In the genomic region with DNA sequence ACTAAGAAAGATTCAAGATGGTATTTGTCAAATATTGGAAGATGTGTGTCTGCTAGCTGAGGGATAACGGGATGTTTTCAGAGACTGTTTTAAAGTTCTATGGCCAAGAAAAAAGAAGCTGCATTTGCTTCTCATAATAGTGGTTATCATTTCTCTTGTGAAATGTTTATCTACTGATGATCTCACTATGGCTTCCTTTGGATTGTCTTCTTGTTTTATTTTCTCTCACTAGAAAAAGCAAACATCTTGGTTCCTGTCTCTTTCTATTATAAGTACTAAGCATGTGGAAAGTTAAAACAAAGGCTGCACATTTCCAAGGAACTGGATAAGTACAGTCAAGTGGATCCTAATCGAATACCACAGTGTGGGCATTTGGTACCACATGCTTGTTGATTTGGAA, we compare ENCODE assay signal across 22 cellular contexts.
A peak's percentile ranks its signal among the peaks of the same experiment; 100 is the strongest.
DNase-seq lines count a peak whose midpoint lies in the region; ATAC-seq and TF ChIP-seq lines count a peak whose summit lies in the region.
"Had no signal": no experiment of that assay in that cellular context is flagged by ENCODE, and none has a peak within 500 bp of the region (broad histone marks: within the 10 kb centered on the region; RNA-seq: fewer than 3 reads in every experiment).

No MANE protein-coding gene starts in this region.

- no peaks in the 10 kb centered on the region for H3K27me3 Mint-ChIP-seq in activated CD8-positive, alpha-beta T cell treated with anti-CD3 and anti-CD28 coated beads for 36 hours
- H3K27me3 Mint-ChIP-seq: CD4-positive, alpha-beta T cell had no signal

- peak overlapping the region; percentile 3; the same call in 1 of the 2 replicates for H3K4me3 ChIP-seq in ACC112 (ENCODE audit: low read depth, low read length)
- H3K4me3 ChIP-seq in PC-3 (ENCODE audit: low read length): no peak overlapping the region
- H3K4me3 ChIP-seq: BLaER1 treated with 17β-estradiol and CSF1 and Interleukin-3, amounts not matched to agents 10 nM and 100 nM; GM23248; MG63 had no signal

- CTCF ChIA-PET in PC-3 (lab: Charles Lee): no interaction called here
- CTCF ChIA-PET in activated CD8-positive, alpha-beta T cell treated with anti-CD3 and anti-CD28 coated beads for 36 hours (lab: Charles Lee): no interaction called here

- H3K36me3 ChIP-seq in ACC112 (ENCODE audit: insufficient read depth, low read length): no peaks in the 10 kb centered on the region
- H3K36me3 ChIP-seq in PC-3 (ENCODE audit: low read depth, low read length): no peaks in the 10 kb centered on the region
- H3K36me3 ChIP-seq: BLaER1 treated with 17β-estradiol and CSF1 and Interleukin-3, amounts not matched to agents 10 nM and 100 nM; MG63 had no signal

- no peak for TF ChIP-seq CTCF in PC-3 (conservative IDR thresholded peaks at IDR 0.05; ENCODE audit: low read depth, low read length)
- no peak for TF ChIP-seq CTCF in activated CD8-positive, alpha-beta T cell treated with anti-CD3 and anti-CD28 coated beads for 36 hours (IDR thresholded peaks at IDR 0.05)

- H3K4me1 Mint-ChIP-seq in activated CD8-positive, alpha-beta T cell treated with anti-CD3 and anti-CD28 coated beads for 36 hours (ENCODE audit: low read depth): peaks cover 16% of the 10 kb centered on the region

- peaks cover 12% of the 10 kb centered on the region for H3K4me1 ChIP-seq in ACC112 (ENCODE audit: control insufficient read depth, insufficient read depth, low read length, unreplicated experiment)
- 0 out of 2 replicates have a peak, but pooled peaks cover 11% of the 10 kb centered on the region for H3K4me1 ChIP-seq in PC-3 (ENCODE audit: insufficient read depth, low read length)
- H3K4me1 ChIP-seq: BLaER1 treated with 17β-estradiol and CSF1 and Interleukin-3, amounts not matched to agents 10 nM and 100 nM had no signal

- no peaks in the 10 kb centered on the region for H3K9me3 Mint-ChIP-seq in activated CD8-positive, alpha-beta T cell treated with anti-CD3 and anti-CD28 coated beads for 36 hours
- H3K9me3 Mint-ChIP-seq: CD4-positive, alpha-beta T cell had no signal

- no peaks in the 10 kb centered on the region for H3K79me2 ChIP-seq in ACC112 (ENCODE audit: control insufficient read depth, insufficient read depth, low read length, unreplicated experiment)
- no peaks in the 10 kb centered on the region for H3K79me2 ChIP-seq in PC-3 (ENCODE audit: low read length)

- ATAC-seq in PC-3 (peak; percentile 50), sciatic nerve (peak; percentile 36)
- no peak for ATAC-seq in activated CD8-positive, alpha-beta T cell treated with anti-CD3 and anti-CD28 coated beads for 36 hours

- no peaks in the 10 kb centered on the region for H3K9me3 ChIP-seq in PC-3 (ENCODE audit: low read length)
- H3K9me3 ChIP-seq: BLaER1 treated with 17β-estradiol and CSF1 and Interleukin-3, amounts not matched to agents 10 nM and 100 nM; MG63 had no signal

- no peaks in the 10 kb centered on the region for H3K27me3 ChIP-seq in ACC112 (ENCODE audit: insufficient read depth, low read length)
- H3K27me3 ChIP-seq in PC-3 (ENCODE audit: low read length): no peaks in the 10 kb centered on the region
- H3K27me3 ChIP-seq: BLaER1 treated with 17β-estradiol and CSF1 and Interleukin-3, amounts not matched to agents 10 nM and 100 nM; MG63 had no signal

- H3K4me2 ChIP-seq in PC-3 (ENCODE audit: low read length): 0 out of 2 replicates have a peak overlapping the region, but pooled peaks have one; percentile 16
- H3K4me2 ChIP-seq: BLaER1 treated with 17β-estradiol and CSF1 and Interleukin-3, amounts not matched to agents 10 nM and 100 nM had no signal

- no TSS peak for BruUV-seq in PC-3 (replicated peaks; lab: Mats Ljungman, UMichigan)

- no peaks in the 10 kb centered on the region for H3F3A ChIP-seq in PC-3 (ENCODE audit: low read length, unreplicated experiment)

- POLR2A ChIA-PET in PC-3 (lab: Charles Lee; ENCODE audit: unreplicated experiment): no interaction called here
- POLR2A ChIA-PET in activated CD8-positive, alpha-beta T cell treated with anti-CD3 and anti-CD28 coated beads for 36 hours (lab: Charles Lee): no interaction called here

- intact Hi-C loops in PC-3 (cut with micrococcal nuclease) (no loop called here), sciatic nerve (cut with DNase I) (no loop called here)
- intact Hi-C loops in activated CD8-positive, alpha-beta T cell treated with anti-CD3 and anti-CD28 coated beads for 36 hours (cut with micrococcal nuclease): no loop called here

- H3K27ac ChIP-seq in ACC112 (ENCODE audit: low read depth, low read length) (no peak overlapping the region), PC-3 (ENCODE audit: low read length) (no peak overlapping the region)
- H3K27ac ChIP-seq: BLaER1 treated with 17β-estradiol and CSF1 and Interleukin-3, amounts not matched to agents 10 nM and 100 nM; GM23248; RWPE1 had no signal

- H4K20me1 ChIP-seq in PC-3 (ENCODE audit: low read length): no peaks in the 10 kb centered on the region
- H4K20me1 ChIP-seq: BLaER1 treated with 17β-estradiol and CSF1 and Interleukin-3, amounts not matched to agents 10 nM and 100 nM had no signal

- no peak for DNase-seq in PC-3
- DNase-seq in fibroblast of peridontal ligament (ENCODE audit: extremely low read depth): peak; percentile 9
- DNase-seq in sciatic nerve (ENCODE audit: low spot score): no peak
- DNase-seq in stimulated activated CD4-positive, alpha-beta T cell treated with anti-CD3 and anti-CD28 coated beads, Interleukin-12 subunit alpha, Interleukin-12 subunit beta, amount 100 ng/mL, for 4 hours: no peak
- DNase-seq in stimulated activated CD8-positive, alpha-beta memory T cell treated with anti-CD3 and anti-CD28 coated beads, Interleukin-4, amount 100 ng/mL, for 48 hours: no peak
- DNase-seq in activated CD8-positive, alpha-beta T cell treated with anti-CD3 and anti-CD28 coated beads for 36 hours: no peak
- DNase-seq: 8988T; CD4-positive, alpha-beta T cell; DMS53; GM23248; HCEC 1CT; KBM-7; MG63; NCI-H1105 treated with DMSO at 0.1 percent for 48 hours; NCI-H2029; NCI-H446 treated with DMSO at 0.1 percent for 48 hours; NCI-H526; NCI-H82; SHP77 had no signal

- H3K27ac Mint-ChIP-seq in activated CD8-positive, alpha-beta T cell treated with anti-CD3 and anti-CD28 coated beads for 36 hours: no peak overlapping the region
- H3K27ac Mint-ChIP-seq: CD4-positive, alpha-beta T cell had no signal

- no peaks in the 10 kb centered on the region for H3K9me2 ChIP-seq in PC-3 (replicated peaks; ENCODE audit: low read length)

- H2AFZ ChIP-seq in ACC112 (ENCODE audit: low read length, unreplicated experiment) (peak overlapping the region; percentile 58), PC-3 (ENCODE audit: low read length) (no peak overlapping the region)
- H2AFZ ChIP-seq: GM23248 had no signal

- H3K9ac ChIP-seq in PC-3 (ENCODE audit: low read length): no peak overlapping the region
- H3K9ac ChIP-seq: BLaER1 treated with 17β-estradiol and CSF1 and Interleukin-3, amounts not matched to agents 10 nM and 100 nM; GM23248 had no signal

- H3K4me3 Mint-ChIP-seq in activated CD8-positive, alpha-beta T cell treated with anti-CD3 and anti-CD28 coated beads for 36 hours: no peak overlapping the region
- H3K4me3 Mint-ChIP-seq: CD4-positive, alpha-beta T cell had no signal

- H3K36me3 Mint-ChIP-seq in activated CD8-positive, alpha-beta T cell treated with anti-CD3 and anti-CD28 coated beads for 36 hours (ENCODE audit: low read depth): no peaks in the 10 kb centered on the region
